Comparison of ENCODE assay signal across 8 cellular contexts in genomic region chr11:68313574-68314202, GRCh38. TPM values are rescaled to one million over a fixed set of nuclear protein-coding genes. Genes with fewer than 3 reads are reported as not detected.
A peak's percentile ranks its signal among the peaks of the same experiment; 100 is the strongest.
DNase-seq lines count a peak whose midpoint lies in the region; ATAC-seq and FAIRE-seq lines count a peak whose summit lies in the region.

No MANE protein-coding gene starts in this region.

- H3K36me3 ChIP-seq in neuron (ENCODE audit: insufficient read depth, low read length) = no peaks in the 10 kb centered on the region

- H3K4me3 ChIP-seq in neuron (ENCODE audit: low read length) = peak overlapping the region; percentile 90

- FAIRE-seq in RCC 7860 (lab: Jason Lieb, UNC) = no peak

- H3K27me3 ChIP-seq in neuron (ENCODE audit: insufficient read depth, low read length) = peaks cover 2% of the 10 kb centered on the region

- no peaks in the 10 kb centered on the region for H3K9me3 ChIP-seq in neuron (ENCODE audit: low read length)

- peak overlapping the region; percentile 37 for H2AFZ ChIP-seq in neuron (ENCODE audit: low read depth, low read length)

- peak; percentile 41 for DNase-seq in NCI-H748 (lab: John Stamatoyannopoulos, UW; ENCODE audit: unreplicated experiment)
- DNase-seq in NCI-H748 treated with DMSO at 0.1 percent for 48 hours (lab: John Stamatoyannopoulos, UW) = no peak
- peak; percentile 12 for DNase-seq in RPMI7951 (ENCODE audit: low read depth)
- no peak for DNase-seq in epithelial cell of prostate (ENCODE audit: low read depth, low spot score)
- no peak for DNase-seq in SW480 (ENCODE audit: low spot score)
- no peak for DNase-seq in RCC 7860 (ENCODE audit: low spot score)

- no peak for ATAC-seq in GM18519 (IDR thresholded peaks at IDR 0.05; ENCODE audit: low FRiP score, unreplicated experiment)

- peak overlapping the region; percentile 83 for H3K27ac ChIP-seq in epithelial cell of prostate

- peaks cover 20% of the 10 kb centered on the region for H3K4me1 ChIP-seq in neuron (ENCODE audit: insufficient read depth, low read length)

RNA-seq across cellular contexts. Expression of gene LRP5, which starts 1.3 kb away (rescaled TPM):
- total RNA-seq in RPMI7951 (2014; rRNA removed; shearing (Covaris generic)) = 0.48 and 0.59 TPM in 2 replicates

RNA-seq across cellular contexts. Expression of gene C11orf24, which starts 41.9 kb away (rescaled TPM):
- total RNA-seq in RPMI7951 (2014; rRNA removed; shearing (Covaris generic)) = 60.3 and 69.1 TPM in 2 replicates

Comparison
In these comparisons a context has a peak if more than half of its experiments do, and no peak if none do; other contexts are left out.
1. DNase-seq: peak in NCI-H748 (single experiment) and RPMI7951 (single experiment); none in NCI-H748 treated with DMSO at 0.1 percent for 48 hours (single experiment), epithelial cell of prostate (single experiment), SW480 (single experiment) and RCC 7860 (single experiment).